ENCODE assay signal across 26 cellular contexts in genomic region chr3:4949004-4949403, GRCh38.
"Had no signal": no experiment of that assay in that cellular context is flagged by ENCODE, and none has a peak within 500 bp of the region (broad histone marks: within the 10 kb centered on the region; RNA-seq: fewer than 3 reads in every experiment).

No MANE protein-coding gene starts in this region.

- H3K9ac ChIP-seq: SK-N-SH had no signal

- H3K4me1 ChIP-seq: adrenal gland, body of pancreas had no signal

- H3K27me3 Mint-ChIP-seq: activated CD4-positive, alpha-beta memory T cell treated with anti-CD3 and anti-CD28 coated beads for 36 hours; activated CD4-positive, alpha-beta T cell treated with anti-CD3 and anti-CD28 coated beads, Interleukin-2, amount 10 ng/mL, durations not matched to agents 7 days and 5 days; activated naive CD8-positive, alpha-beta T cell treated with anti-CD3 and anti-CD28 coated beads for 36 hours had no signal

- H3K4me3 ChIP-seq: adrenal gland, body of pancreas, SJCRH30 had no signal

- H3K36me3 Mint-ChIP-seq: activated CD4-positive, alpha-beta memory T cell treated with anti-CD3 and anti-CD28 coated beads for 36 hours; activated naive CD8-positive, alpha-beta T cell treated with anti-CD3 and anti-CD28 coated beads for 36 hours had no signal

- H3K36me3 ChIP-seq: adrenal gland, SJCRH30 had no signal

- H3K9me3 ChIP-seq: adrenal gland, body of pancreas, SJCRH30, SK-N-SH had no signal

- DNase-seq: activated CD4-positive, alpha-beta memory T cell treated with anti-CD3 and anti-CD28 coated beads for 36 hours; activated CD4-positive, alpha-beta T cell treated with anti-CD3 and anti-CD28 coated beads, Interleukin-2, amount 10 ng/mL, durations not matched to agents 7 days and 5 days; activated CD4-positive, CD25-positive, alpha-beta regulatory T cell; activated CD8-positive, alpha-beta memory T cell treated with anti-CD3 and anti-CD28 coated beads for 24 hours; activated effector memory CD4-positive, alpha-beta T cell treated with anti-CD3 and anti-CD28 coated beads, Interleukin-2, amount 50 U/mL, for 16 hours; activated naive CD4-positive, alpha-beta T cell treated with anti-CD3 and anti-CD28 coated beads for 36 hours; activated naive CD8-positive, alpha-beta T cell treated with anti-CD3 and anti-CD28 coated beads for 36 hours; activated T-cell treated with anti-CD3 and anti-CD28 coated beads, Interleukin-2, amount 50 U/mL, for 4 hours; adrenal gland; anterior cingulate cortex; body of pancreas; KG1; NCI-H1092; NCI-H1417; NCI-H1930; NCI-H2171; NCI-H510A; NCI-H526 treated with DMSO at 0.1 percent for 48 hours; NK-92 treated with Interleukin-12 subunit alpha and Interleukin-12 subunit beta, amount 100 ng/mL, for 24 hours; OCI-M1; RPMI8226; SK-N-SH; T-helper 1 cell had no signal

- H3K4me1 Mint-ChIP-seq: activated CD4-positive, alpha-beta T cell treated with anti-CD3 and anti-CD28 coated beads, Interleukin-2, amount 10 ng/mL, durations not matched to agents 7 days and 5 days had no signal

- H3K9me3 Mint-ChIP-seq: activated CD4-positive, alpha-beta memory T cell treated with anti-CD3 and anti-CD28 coated beads for 36 hours; activated naive CD4-positive, alpha-beta T cell treated with anti-CD3 and anti-CD28 coated beads for 36 hours; activated naive CD8-positive, alpha-beta T cell treated with anti-CD3 and anti-CD28 coated beads for 36 hours; activated T-cell treated with anti-CD3 and anti-CD28 coated beads, Interleukin-2, amount 50 U/mL, for 4 hours had no signal

- H3K4me3 Mint-ChIP-seq: activated CD4-positive, alpha-beta memory T cell treated with anti-CD3 and anti-CD28 coated beads for 36 hours; activated CD4-positive, alpha-beta T cell treated with anti-CD3 and anti-CD28 coated beads, Interleukin-2, amount 10 ng/mL, durations not matched to agents 7 days and 5 days; activated naive CD4-positive, alpha-beta T cell treated with anti-CD3 and anti-CD28 coated beads for 36 hours; activated naive CD8-positive, alpha-beta T cell treated with anti-CD3 and anti-CD28 coated beads for 36 hours; activated T-cell treated with anti-CD3 and anti-CD28 coated beads, Interleukin-2, amount 50 U/mL, for 4 hours had no signal

- H3K27me3 ChIP-seq: adrenal gland, body of pancreas, SJCRH30 had no signal

- ATAC-seq: activated T-cell treated with anti-CD3 and anti-CD28 coated beads, Interleukin-2, amount 50 U/mL, for 4 hours; Panc1 had no signal

- H3K27ac Mint-ChIP-seq: activated CD4-positive, alpha-beta memory T cell treated with anti-CD3 and anti-CD28 coated beads for 36 hours; activated CD4-positive, alpha-beta T cell treated with anti-CD3 and anti-CD28 coated beads, Interleukin-2, amount 10 ng/mL, durations not matched to agents 7 days and 5 days; activated naive CD4-positive, alpha-beta T cell treated with anti-CD3 and anti-CD28 coated beads for 36 hours; activated naive CD8-positive, alpha-beta T cell treated with anti-CD3 and anti-CD28 coated beads for 36 hours had no signal

- H3K27ac ChIP-seq: body of pancreas, SJCRH30, VCaP had no signal

- H3K4me2 ChIP-seq: SK-N-SH had no signal
